In genomic region chr19:34179066-34179465, GRCh38 we compare ENCODE assay signal across 20 cellular contexts. TPM values are rescaled to one million over a fixed set of nuclear protein-coding genes. Genes with fewer than 3 reads are reported as not detected.
DNase-seq lines count a peak whose midpoint lies in the region; ATAC-seq and TF ChIP-seq lines count a peak whose summit lies in the region.
"Had no signal": no experiment of that assay in that cellular context is flagged by ENCODE, and none has a peak within 500 bp of the region (broad histone marks: within the 10 kb centered on the region; RNA-seq: fewer than 3 reads in every experiment).

No MANE protein-coding gene starts in this region.

- H3K4me1 ChIP-seq in mucosa of descending colon (ENCODE audit: low read depth), result peaks cover 52% of the 10 kb centered on the region

- H3K9me3 Mint-ChIP-seq in activated naive CD8-positive, alpha-beta T cell (ENCODE audit: low read depth), result no peaks in the 10 kb centered on the region
- H3K9me3 Mint-ChIP-seq in activated naive CD8-positive, alpha-beta T cell treated with anti-CD3 and anti-CD28 coated beads for 36 hours, result no peaks in the 10 kb centered on the region
- no peaks in the 10 kb centered on the region for H3K9me3 Mint-ChIP-seq in central memory CD8-positive, alpha-beta T cell
- H3K9me3 Mint-ChIP-seq: neural progenitor cell, WTC11 had no signal

- peaks cover 5% of the 10 kb centered on the region for H3K36me3 Mint-ChIP-seq in activated naive CD8-positive, alpha-beta T cell
- H3K36me3 Mint-ChIP-seq in activated naive CD8-positive, alpha-beta T cell treated with anti-CD3 and anti-CD28 coated beads for 36 hours, result peaks cover 28% of the 10 kb centered on the region
- peaks cover 37% of the 10 kb centered on the region for H3K36me3 Mint-ChIP-seq in central memory CD8-positive, alpha-beta T cell (ENCODE audit: insufficient read depth)

- no peak overlapping the region for H3K27ac Mint-ChIP-seq in activated naive CD8-positive, alpha-beta T cell
- H3K27ac Mint-ChIP-seq in activated naive CD8-positive, alpha-beta T cell treated with anti-CD3 and anti-CD28 coated beads for 36 hours, result no peak overlapping the region
- peak overlapping the region; percentile 29 for H3K27ac Mint-ChIP-seq in central memory CD8-positive, alpha-beta T cell (ENCODE audit: low read depth)
- H3K27ac Mint-ChIP-seq: neural progenitor cell, WTC11 had no signal

- peak overlapping the region; percentile 63 for H3K4me3 Mint-ChIP-seq in activated naive CD8-positive, alpha-beta T cell
- no peak overlapping the region for H3K4me3 Mint-ChIP-seq in activated naive CD8-positive, alpha-beta T cell treated with anti-CD3 and anti-CD28 coated beads for 36 hours
- H3K4me3 Mint-ChIP-seq in central memory CD8-positive, alpha-beta T cell, result peak overlapping the region; percentile 44
- H3K4me3 Mint-ChIP-seq: neural progenitor cell, WTC11 had no signal

- no peaks in the 10 kb centered on the region for H3K9me3 ChIP-seq in mucosa of descending colon

- intact Hi-C loops in mucosa of descending colon (cut with DNase I, micrococcal nuclease), result no loop called here
- intact Hi-C loops in posterior vena cava (cut with DNase I), result no loop called here

- H3K27me3 Mint-ChIP-seq in activated naive CD8-positive, alpha-beta T cell, result no peaks in the 10 kb centered on the region
- no peaks in the 10 kb centered on the region for H3K27me3 Mint-ChIP-seq in activated naive CD8-positive, alpha-beta T cell treated with anti-CD3 and anti-CD28 coated beads for 36 hours
- no peaks in the 10 kb centered on the region for H3K27me3 Mint-ChIP-seq in central memory CD8-positive, alpha-beta T cell

- H3K4me3 ChIP-seq in mucosa of descending colon, result no peak overlapping the region
- H3K4me3 ChIP-seq: neural progenitor cell had no signal

- no peak for ATAC-seq in central memory CD8-positive, alpha-beta T cell (replicated peaks; ENCODE audit: extremely low read depth, poor library complexity, severe bottlenecking)
- peak; percentile 40 for ATAC-seq in mucosa of descending colon
- ATAC-seq: HepG2, WTC11 had no signal

- no peak for DNase-seq in activated naive CD8-positive, alpha-beta T cell treated with anti-CD3 and anti-CD28 coated beads for 36 hours
- DNase-seq in central memory CD8-positive, alpha-beta T cell (ENCODE audit: low spot score in 2 of 2), result no peak
- no peak for DNase-seq in mucosa of descending colon
- DNase-seq in hepatic stellate cell (ENCODE audit: low spot score), result no peak
- DNase-seq in posterior vena cava (ENCODE audit: low spot score), result no peak
- DNase-seq in NCI-H526 (lab: John Stamatoyannopoulos, UW), result no peak
- DNase-seq in NCI-H2227 (lab: John Stamatoyannopoulos, UW; ENCODE audit: unreplicated experiment), result no peak
- DNase-seq: activated gamma-delta T cell; cortex of kidney; glutamatergic neuron; MM.1S; NCI-H1694 treated with DMSO at 0.1 percent for 48 hours; NCI-H446; Right ventricle myocardium superior; stimulated activated naive CD8-positive, alpha-beta T cell treated with anti-CD3 and anti-CD28 coated beads, Interleukin-15, Interleukin-2, amounts not matched to agents 100 U/mL and 50 U/mL, for 24 hours; T-helper 2 cell had no signal

- no peak for TF ChIP-seq CTCF in mucosa of descending colon (IDR thresholded peaks at IDR 0.05)

- H3K4me1 Mint-ChIP-seq in activated naive CD8-positive, alpha-beta T cell (ENCODE audit: low read depth), result peaks cover 82% of the 10 kb centered on the region
- H3K4me1 Mint-ChIP-seq in activated naive CD8-positive, alpha-beta T cell treated with anti-CD3 and anti-CD28 coated beads for 36 hours, result peaks cover 70% of the 10 kb centered on the region
- peaks cover 64% of the 10 kb centered on the region for H3K4me1 Mint-ChIP-seq in central memory CD8-positive, alpha-beta T cell

- H3K36me3 ChIP-seq in mucosa of descending colon (ENCODE audit: low read depth), result no peaks in the 10 kb centered on the region

RNA-seq across cellular contexts. Expression of gene LSM14A, which starts 6.8 kb away (rescaled TPM):
- total RNA-seq in activated naive CD8-positive, alpha-beta T cell treated with anti-CD3 and anti-CD28 coated beads for 36 hours, result 100 to 1,000 TPM; 102 to 118 TPM
- total RNA-seq in mucosa of descending colon (100 to 1,000 TPM in 1 of 3 donors, 10 to 100 TPM in 2; 72.5 to 111 (median 85.6) TPM), posterior vena cava (100 to 1,000 TPM in 1 of 2 donors, 10 to 100 TPM in 1; 93.2 to 109 TPM)
